9 cellular contexts compared by ENCODE assay signal in the genomic region with DNA sequence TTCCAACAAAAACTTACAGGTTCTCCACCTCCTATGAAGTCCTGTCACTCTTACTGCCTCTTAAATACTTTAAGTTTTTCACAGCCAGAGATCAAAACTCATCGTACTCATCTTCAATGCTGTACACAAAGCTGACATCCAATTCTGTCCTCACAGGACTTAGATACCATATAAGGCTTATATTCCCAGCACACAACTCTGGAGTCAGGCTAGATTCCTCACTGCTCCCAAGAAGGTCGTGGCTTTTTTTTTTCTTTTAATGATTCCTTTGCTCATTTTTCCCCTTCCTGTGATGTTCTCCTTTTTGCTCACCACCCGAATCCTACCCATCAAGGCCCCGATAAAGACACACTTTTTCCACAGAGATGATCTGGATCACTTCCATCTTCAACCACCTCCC. TPM values are rescaled to one million over a fixed set of nuclear protein-coding genes. Genes with fewer than 3 reads are reported as not detected.
A peak's percentile ranks its signal among the peaks of the same experiment; 100 is the strongest.
DNase-seq lines count a peak whose midpoint lies in the region; ATAC-seq and TF ChIP-seq lines count a peak whose summit lies in the region.
"Had no signal": no experiment of that assay in that cellular context is flagged by ENCODE, and none has a peak within 500 bp of the region (broad histone marks: within the 10 kb centered on the region; RNA-seq: fewer than 3 reads in every experiment).

No MANE protein-coding gene starts in this region.

- H3K27ac ChIP-seq in SK-N-SH (ENCODE audit: low read depth in 2 of 2, low read length in 1 of 2) = peak overlapping the region in 1 of 2 experiments; percentile 86; a peak in 1 of 4 replicates
- H3K27ac ChIP-seq in iPS-20b (ENCODE audit: low read length) = no peak overlapping the region
- peak overlapping the region; percentile 68 for H3K27ac ChIP-seq in subcutaneous abdominal adipose tissue (ENCODE audit: low read depth, low read length)

- H3K4me1 ChIP-seq in SK-N-SH (ENCODE audit: control insufficient read depth in 1 of 2, insufficient read depth in 2 of 2, low read depth in 1 of 2, low read length in 1 of 2) (peaks cover 4 to 19% of the 10 kb centered on the region in 2 experiments; a peak in 3 of 4 replicates), iPS-20b (ENCODE audit: insufficient read depth, low read length) (no peaks in the 10 kb centered on the region), subcutaneous abdominal adipose tissue (ENCODE audit: control insufficient read depth in 5 of 5, insufficient read depth in 5 of 5, low read length in 5 of 5) (peaks cover 0 to 23% (median 20%) of the 10 kb centered on the region in 5 donors)

- ATAC-seq in SK-N-SH treated with all-trans-retinoic acid at 6 μM for 48 hours = no peak
- ATAC-seq in omental fat pad (ENCODE audit: low FRiP score) = no peak
- ATAC-seq in GM21447 (IDR thresholded peaks at IDR 0.05; ENCODE audit: unreplicated experiment) = no peak

- H3F3A ChIP-seq in SK-N-SH (replicated peaks; ENCODE audit: insufficient read depth) = no peaks in the 10 kb centered on the region

- H3K4me3 Mint-ChIP-seq in activated T-helper 2 cell treated with anti-CD3 and anti-CD28 coated beads, Interferon-gamma antibody, Interleukin-2, Interleukin-4, amounts not matched to agents 10 μg/mL and 5 μg/mL and 100 μg/mL, durations not matched to agents 14 hours and 24 hours and 36 hours (ENCODE audit: low read depth) = peak overlapping the region; percentile 95

- no peak for TF ChIP-seq EP300 in SK-N-SH (IDR thresholded peaks at IDR 0.05; ENCODE audit: borderline replicate concordance in 1 of 2, low read depth in 1 of 2, low read length in 1 of 2)

- H3K4me2 ChIP-seq in SK-N-SH = peak overlapping the region; percentile 89

- 13% methylated on average over 4 of the region's 4 CpGs for WGBS in SK-N-SH (ENCODE audit: low lambda C conversion rate)

- no peaks in the 10 kb centered on the region for H3K9me3 Mint-ChIP-seq in activated T-helper 2 cell treated with anti-CD3 and anti-CD28 coated beads, Interferon-gamma antibody, Interleukin-2, Interleukin-4, amounts not matched to agents 10 μg/mL and 5 μg/mL and 100 μg/mL, durations not matched to agents 14 hours and 24 hours and 36 hours

- H3K36me3 Mint-ChIP-seq in activated T-helper 2 cell treated with anti-CD3 and anti-CD28 coated beads, Interferon-gamma antibody, Interleukin-2, Interleukin-4, amounts not matched to agents 10 μg/mL and 5 μg/mL and 100 μg/mL, durations not matched to agents 14 hours and 24 hours and 36 hours (ENCODE audit: low read depth) = peaks cover 54% of the 10 kb centered on the region

- H3K9me2 ChIP-seq in SK-N-SH = no peaks in the 10 kb centered on the region

- no peak for TF ChIP-seq RAD21 in SK-N-SH (IDR thresholded peaks at IDR 0.05; ENCODE audit: low read length)

- TF ChIP-seq CTCF in SK-N-SH (IDR thresholded peaks at IDR 0.05) = no peak
- no peak for TF ChIP-seq CTCF in omental fat pad (IDR thresholded peaks at IDR 0.05)

- H2AFZ ChIP-seq in SK-N-SH (ENCODE audit: low read depth) = no peak overlapping the region; the same call in 1 of the 2 replicates

- no peaks in the 10 kb centered on the region for H4K20me1 ChIP-seq in SK-N-SH (ENCODE audit: insufficient read depth)

- CTCF ChIA-PET in SK-N-SH (lab: Yijun Ruan, JAX) = interaction anchor here (1.7 kb wide), 1 partner anchor 13 kb away, joined by 6 read pairs; no protein-coding TSS in a partner anchor

- H3K4me1 Mint-ChIP-seq in activated T-helper 2 cell treated with anti-CD3 and anti-CD28 coated beads, Interferon-gamma antibody, Interleukin-2, Interleukin-4, amounts not matched to agents 10 μg/mL and 5 μg/mL and 100 μg/mL, durations not matched to agents 14 hours and 24 hours and 36 hours (ENCODE audit: low read depth) = peaks cover 39% of the 10 kb centered on the region

- peak overlapping the region; percentile 96 for H3K27ac Mint-ChIP-seq in activated T-helper 2 cell treated with anti-CD3 and anti-CD28 coated beads, Interferon-gamma antibody, Interleukin-2, Interleukin-4, amounts not matched to agents 10 μg/mL and 5 μg/mL and 100 μg/mL, durations not matched to agents 14 hours and 24 hours and 36 hours

- POLR2A ChIA-PET in SK-N-SH (lab: Yijun Ruan, JAX) = interaction anchor here (0.8 to 2.0 kb wide), 3 partner anchors 12 to 296 kb away, joined by 3 to 13 read pairs (median 8); partner anchors contain the start of genes GEMIN8 and RAB9A

- H3K27me3 Mint-ChIP-seq in activated T-helper 2 cell treated with anti-CD3 and anti-CD28 coated beads, Interferon-gamma antibody, Interleukin-2, Interleukin-4, amounts not matched to agents 10 μg/mL and 5 μg/mL and 100 μg/mL, durations not matched to agents 14 hours and 24 hours and 36 hours (ENCODE audit: low read depth) = no peaks in the 10 kb centered on the region

- peaks cover 70% of the 10 kb centered on the region for H3K79me2 ChIP-seq in SK-N-SH (ENCODE audit: insufficient read depth)

- H3K9ac ChIP-seq in SK-N-SH (peak overlapping the region; percentile 95), iPS-20b (ENCODE audit: low read depth, low read length) (peak overlapping the region; percentile 97), subcutaneous abdominal adipose tissue (ENCODE audit: low read length in 5 of 5) (peak overlapping the region in 2 of 5 donors; percentile 75 to 78)

- H3K4me3 ChIP-seq in SK-N-SH (ENCODE audit: low read depth in 2 of 2, low read length in 1 of 2) (peak overlapping the region; percentile 85 to 95), iPS-20b (ENCODE audit: low read length) (peak overlapping the region; percentile 99), subcutaneous abdominal adipose tissue (ENCODE audit: low read depth in 1 of 5, low read length in 5 of 5) (peak overlapping the region; percentile 71 to 91 (median 80))

- H3K36me3 ChIP-seq in SK-N-SH (replicated peaks in 1 of 2; ENCODE audit: control insufficient read depth in 1 of 2, insufficient read depth in 2 of 2, low read length in 1 of 2) (peaks cover 15 to 22% of the 10 kb centered on the region in 2 experiments), iPS-20b (ENCODE audit: insufficient read depth, low read depth, low read length) (peaks cover 18% of the 10 kb centered on the region), subcutaneous abdominal adipose tissue (ENCODE audit: control insufficient read depth in 5 of 5, insufficient read depth in 5 of 5, low read length in 5 of 5) (no peaks in the 10 kb centered on the region)

- H3K27me3 ChIP-seq in SK-N-SH (ENCODE audit: insufficient read depth) (no peaks in the 10 kb centered on the region), iPS-20b (ENCODE audit: insufficient read depth, low read length) (no peaks in the 10 kb centered on the region), subcutaneous abdominal adipose tissue (ENCODE audit: control insufficient read depth in 5 of 5, insufficient read depth in 4 of 5, low read length in 5 of 5) (peaks cover 0 to 14% (median 0%) of the 10 kb centered on the region in 5 donors)

- H3K9me3 ChIP-seq in SK-N-SH = no peaks in the 10 kb centered on the region
- no peaks in the 10 kb centered on the region for H3K9me3 ChIP-seq in iPS-20b (ENCODE audit: insufficient read depth, low read depth, low read length)
- H3K9me3 ChIP-seq in subcutaneous abdominal adipose tissue (ENCODE audit: control insufficient read depth in 5 of 5, low read length in 5 of 5) = peaks cover 0 to 4% (median 0%) of the 10 kb centered on the region in 5 donors

- no peak for DNase-seq in SK-N-SH
- no peak for DNase-seq in activated T-helper 2 cell treated with anti-CD3 and anti-CD28 coated beads, Interferon-gamma antibody, Interleukin-2, Interleukin-4, amounts not matched to agents 10 μg/mL and 5 μg/mL and 100 μg/mL, durations not matched to agents 14 hours and 24 hours and 36 hours (ENCODE audit: low spot score)
- DNase-seq in omental fat pad (ENCODE audit: low spot score) = no peak
- DNase-seq in AML-193 (lab: John Stamatoyannopoulos, UW) = no peak
- DNase-seq: cerebellar nuclear complex had no signal

- intact Hi-C loops in activated T-helper 2 cell treated with anti-CD3 and anti-CD28 coated beads, Interferon-gamma antibody, Interleukin-2, Interleukin-4, amounts not matched to agents 10 μg/mL and 5 μg/mL and 100 μg/mL, durations not matched to agents 14 hours and 24 hours and 36 hours (cut with micrococcal nuclease) = loop anchor here (10.0 kb wide), 1 partner anchor 779 kb away; no protein-coding TSS in a partner anchor

TF ChIP-seq in SK-N-SH treated with all-trans-retinoic acid at 6 μM for 48 hours, 23 proteins besides CTCF, POLR2A, EP300 and RAD21 (continues in another document):
- no peak for TF ChIP-seq ZNF565 (CRISPR knock-in tag; conservative IDR thresholded peaks at IDR 0.05; ENCODE audit: low read depth)

RNA-seq across cellular contexts. Expression of gene TRAPPC2, which starts 0.9 kb away (rescaled TPM):
- 10.4 and 12.5 TPM in 2 replicates for polyA plus RNA-seq in SK-N-SH (2012; rRNA removed)
- 11.0 and 12.0 TPM in 2 replicates for polyA plus RNA-seq in SK-N-SH (2012; cell fraction: cytosol; rRNA removed)
- 14.3 and 22.0 TPM in 2 replicates for polyA plus RNA-seq in SK-N-SH (2012; cell fraction: nucleus; rRNA removed)
- 14.7 and 15.2 TPM in 2 replicates for total RNA-seq in activated T-helper 2 cell treated with anti-CD3 and anti-CD28 coated beads, Interferon-gamma antibody, Interleukin-2, Interleukin-4, amounts not matched to agents 10 μg/mL and 5 μg/mL and 100 μg/mL, durations not matched to agents 14 hours and 24 hours and 36 hours
- 10 to 100 TPM in 1 of 4 donors, 1 to 10 TPM in 3; 6.6 to 13.1 (median 8.7) TPM for total RNA-seq in omental fat pad

RNA-seq across cellular contexts. Expression of gene OFD1, which starts 1.0 kb away (rescaled TPM):
- 13.4 and 16.5 TPM in 2 replicates for polyA plus RNA-seq in SK-N-SH (2012; rRNA removed)
- 8.3 and 9.3 TPM in 2 replicates for polyA plus RNA-seq in SK-N-SH (2012; cell fraction: cytosol; rRNA removed)
- 71.4 and 113 TPM in 2 replicates for polyA plus RNA-seq in SK-N-SH (2012; cell fraction: nucleus; rRNA removed)
- total RNA-seq in activated T-helper 2 cell treated with anti-CD3 and anti-CD28 coated beads, Interferon-gamma antibody, Interleukin-2, Interleukin-4, amounts not matched to agents 10 μg/mL and 5 μg/mL and 100 μg/mL, durations not matched to agents 14 hours and 24 hours and 36 hours = 21.0 and 23.4 TPM in 2 replicates
- 10 to 100 TPM; 13.2 to 25.1 (median 17.1) TPM for total RNA-seq in omental fat pad

RNA-seq across cellular contexts. Expression of gene RAB9A, which starts 44.6 kb away (rescaled TPM):
- polyA plus RNA-seq in SK-N-SH (2012; rRNA removed) = 15.3 and 16.6 TPM in 2 replicates
- 19.6 and 29.5 TPM in 2 replicates for polyA plus RNA-seq in SK-N-SH (2012; cell fraction: cytosol; rRNA removed)
- polyA plus RNA-seq in SK-N-SH (2012; cell fraction: nucleus; rRNA removed) = 3.9 and 11.4 TPM in 2 replicates
- 13.0 and 14.6 TPM in 2 replicates for total RNA-seq in activated T-helper 2 cell treated with anti-CD3 and anti-CD28 coated beads, Interferon-gamma antibody, Interleukin-2, Interleukin-4, amounts not matched to agents 10 μg/mL and 5 μg/mL and 100 μg/mL, durations not matched to agents 14 hours and 24 hours and 36 hours
- total RNA-seq in omental fat pad = 10 to 100 TPM; 20.2 to 31.8 (median 29.8) TPM
